ENCODE assay signal across 1 cellular context in genomic region chr17:47066841-47067682, GRCh38.
TF ChIP-seq lines count a peak whose summit lies in the region.

No MANE protein-coding gene starts in this region.

TF ChIP-seq in HEK293, 187 proteins besides CTCF, POLR2A, EP300 and RAD21 (continued from another document):
- TF ChIP-seq BCL11A (tag by site-specific recombination; IDR thresholded peaks at IDR 0.05; ENCODE audit: low read depth), result peak; percentile 66
- peak; percentile 35; the same call in 1 of the 2 replicates for TF ChIP-seq TSHZ1 (tag by site-specific recombination; IDR thresholded peaks at IDR 0.05; ENCODE audit: borderline replicate concordance)
- TF ChIP-seq SCRT1 (tag by site-specific recombination; IDR thresholded peaks at IDR 0.05; ENCODE audit: borderline replicate concordance), result no peak
- TF ChIP-seq ZNF211 (tag by site-specific recombination; IDR thresholded peaks at IDR 0.05; ENCODE audit: low read depth), result no peak
- no peak for TF ChIP-seq ZNF221 (tag by site-specific recombination; IDR thresholded peaks at IDR 0.05; ENCODE audit: borderline replicate concordance)
- TF ChIP-seq ZNF394 (tag by site-specific recombination; IDR thresholded peaks at IDR 0.05; ENCODE audit: borderline replicate concordance), result peak; percentile 65; the same call in 1 of the 2 replicates
- TF ChIP-seq ZNF2 (tag by site-specific recombination; IDR thresholded peaks at IDR 0.05), result peak; percentile 93
- 0 out of 2 replicates have a peak, but pooled peaks have one; percentile 48 for TF ChIP-seq MYNN (tag by site-specific recombination; IDR thresholded peaks at IDR 0.05; ENCODE audit: borderline replicate concordance)
- TF ChIP-seq SP3 (tag by site-specific recombination; IDR thresholded peaks at IDR 0.05), result peak; percentile 75
- TF ChIP-seq SCRT2 (tag by site-specific recombination; IDR thresholded peaks at IDR 0.05), result peak; percentile 26; the same call in 1 of the 2 replicates
- TF ChIP-seq PRDM2 (tag by site-specific recombination; IDR thresholded peaks at IDR 0.05; ENCODE audit: borderline replicate concordance), result no peak
- TF ChIP-seq ZNF600 (tag by site-specific recombination; IDR thresholded peaks at IDR 0.05), result peak; percentile 89
- no peak for TF ChIP-seq ZNF239 (tag by site-specific recombination; IDR thresholded peaks at IDR 0.05)
- TF ChIP-seq ZNF416 (tag by site-specific recombination; IDR thresholded peaks at IDR 0.05), result no peak
- TF ChIP-seq ZBTB20 (tag by site-specific recombination; IDR thresholded peaks at IDR 0.05), result peak; percentile 61; the same call in 1 of the 2 replicates
- peak; percentile 47 for TF ChIP-seq ZFHX2 (tag by site-specific recombination; conservative IDR thresholded peaks at IDR 0.05)
- TF ChIP-seq KLF16 (tag by site-specific recombination; IDR thresholded peaks at IDR 0.05), result peak; percentile 83
- TF ChIP-seq ZNF426 (tag by site-specific recombination; IDR thresholded peaks at IDR 0.05), result no peak
- TF ChIP-seq ZNF121 (tag by site-specific recombination; IDR thresholded peaks at IDR 0.05), result no peak
- no peak for TF ChIP-seq AEBP2 (tag by site-specific recombination; IDR thresholded peaks at IDR 0.05; ENCODE audit: borderline replicate concordance)
- no peak for TF ChIP-seq ZNF76 (tag by site-specific recombination; IDR thresholded peaks at IDR 0.05; ENCODE audit: borderline replicate concordance, low read depth)
- TF ChIP-seq ZIC2 (tag by site-specific recombination; IDR thresholded peaks at IDR 0.05), result peak; percentile 90
- peak; percentile 34; the same call in 1 of the 2 replicates for TF ChIP-seq REST (tag by site-specific recombination; IDR thresholded peaks at IDR 0.05)
- no peak; the same call in 1 of the 2 replicates for TF ChIP-seq ZNF623 (tag by site-specific recombination; IDR thresholded peaks at IDR 0.05)
- no peak for TF ChIP-seq HOXA7 (CRISPR knock-in tag; IDR thresholded peaks at IDR 0.05; ENCODE audit: borderline replicate concordance)
- TF ChIP-seq ZFP69B (tag by site-specific recombination; IDR thresholded peaks at IDR 0.05), result peak; percentile 90
- peak; percentile 92 for TF ChIP-seq ZNF639 (tag by site-specific recombination; IDR thresholded peaks at IDR 0.05)
- no peak for TF ChIP-seq ZNF404 (tag by site-specific recombination; IDR thresholded peaks at IDR 0.05)
- peak; percentile 93 for TF ChIP-seq ZNF561 (tag by site-specific recombination; IDR thresholded peaks at IDR 0.05; ENCODE audit: borderline replicate concordance)
- 0 out of 2 replicates have a peak, but pooled peaks have one; percentile 27 for TF ChIP-seq ZNF423 (tag by site-specific recombination; IDR thresholded peaks at IDR 0.05)
- no peak for TF ChIP-seq ZNF266 (tag by site-specific recombination; IDR thresholded peaks at IDR 0.05; ENCODE audit: low read depth)
- no peak for TF ChIP-seq ZNF433 (tag by site-specific recombination; IDR thresholded peaks at IDR 0.05; ENCODE audit: low read depth)
- no peak for TF ChIP-seq ZNF664 (tag by site-specific recombination; IDR thresholded peaks at IDR 0.05)
